ENCODE assay signal across 8 cellular contexts in genomic region chr18:79988079-79988924, GRCh38. TPM values are rescaled to one million over a fixed set of nuclear protein-coding genes. Genes with fewer than 3 reads are reported as not detected.
A peak's percentile ranks its signal among the peaks of the same experiment; 100 is the strongest.
DNase-seq lines count a peak whose midpoint lies in the region; ATAC-seq and TF ChIP-seq lines count a peak whose summit lies in the region.

Gene TXNL4A (minus strand): TSS chr18:79988563. CDS start chr18:79988392, 171 bp downstream.

- TF ChIP-seq POLR2A in lower leg skin (IDR thresholded peaks at IDR 0.05), result peak in 1 of 2 donors; percentile 71

- intact Hi-C loops in CD14-positive monocyte (cut with micrococcal nuclease), result loop anchor here (5.0 to 10.0 kb wide), 4 partner anchors 36 to 194 kb away; partner anchors contain the start of genes SLC66A2 (in 2 of the 2), KCNG2 (in 1 of the 2) and RBFA (in 1 of the 2)
- intact Hi-C loops in lower leg skin (cut with DNase I; ENCODE audit: low total_unique reads), result loop anchor here (2.0 kb wide), 1 partner anchor 38 kb away; the partner anchor contains the start of gene SLC66A2

- 0% methylated on average over 58 to 92 of the region's 112 CpGs for WGBS in lower leg skin, 2 donors

- peaks cover 18 to 21% of the 10 kb centered on the region in 2 donors for H3K36me3 Mint-ChIP-seq in CD14-positive monocyte

- H3K27me3 Mint-ChIP-seq in CD14-positive monocyte (ENCODE audit: low read depth in 3 of 3), result peaks cover 0 to 2% (median 0%) of the 10 kb centered on the region in 3 donors

- DNase-seq in CD14-positive monocyte (ENCODE audit: low spot score) (peak; percentile 74), GM19240 (ENCODE audit: insufficient read length, low spot score) (peak; percentile 60), NCI-H748 treated with DMSO at 0.1 percent for 48 hours (lab: John Stamatoyannopoulos, UW) (peak; percentile 44), dermis microvascular lymphatic vessel endothelial cell (ENCODE audit: low read depth in 2 of 2) (peak; percentile 80 to 95), lower leg skin (ENCODE audit: low spot score in 2 of 2) (peak; percentile 77 to 96)
- DNase-seq in activated CD4-positive, alpha-beta T cell treated with anti-CD3 and anti-CD28 coated beads, Interleukin-2, amount 50 U/mL, for 48 hours, result peak; percentile 81 to 85
- DNase-seq in stimulated activated CD4-positive, alpha-beta T cell treated with anti-CD3 and anti-CD28 coated beads, Interleukin-4, amount 100 ng/mL, for 48 hours (ENCODE audit: low read depth in 2 of 2), result peak; percentile 78 to 82

- peaks cover 0 to 2% (median 0%) of the 10 kb centered on the region in 7 donors for H3K9me3 Mint-ChIP-seq in CD14-positive monocyte

- peaks cover 26% of the 10 kb centered on the region for H3K4me1 Mint-ChIP-seq in CD14-positive monocyte

- peak within 1 kb of the TSS; percentile 92 to 98 (median 97) for H3K27ac Mint-ChIP-seq in CD14-positive monocyte

- peak; percentile 30 for TF ChIP-seq CTCF in CD14-positive monocyte (IDR thresholded peaks at IDR 0.05)
- TF ChIP-seq CTCF in lower leg skin (IDR thresholded peaks at IDR 0.05), result no peak

- peak within 1 kb of the TSS; percentile 93 to 98 for H3K4me3 Mint-ChIP-seq in CD14-positive monocyte

- H3K4me3 ChIP-seq in lower leg skin (ENCODE audit: low read depth, poor library complexity, severe bottlenecking), result peak within 1 kb of the TSS; percentile 78

- ATAC-seq in HG03457 (IDR thresholded peaks at IDR 0.05; ENCODE audit: unreplicated experiment), result peak; percentile 97

RNA-seq across cellular contexts. Expression of gene TXNL4A, which starts in this region (rescaled TPM):
- 100 to 1,000 TPM; 150 to 192 TPM for polyA plus RNA-seq in CD14-positive monocyte
- total RNA-seq in dermis microvascular lymphatic vessel endothelial cell, result 42.0 and 45.3 TPM in 2 replicates
- 10 to 100 TPM; 12.6 to 49.9 (median 24.0) TPM for total RNA-seq in lower leg skin

Comparison
In these comparisons a context has a peak if more than half of its experiments do, and no peak if none do; other contexts are left out.
1. Peak in every context shown above with its lines: DNase-seq, ATAC-seq and H3K4me3 ChIP-seq.